Comparison of ENCODE assay signal across 8 cellular contexts in genomic region chr17:3558603-3559269, GRCh38. TPM values are rescaled to one million over a fixed set of nuclear protein-coding genes. Genes with fewer than 3 reads are reported as not detected.
DNase-seq lines count a peak whose midpoint lies in the region; ATAC-seq, FAIRE-seq and TF ChIP-seq lines count a peak whose summit lies in the region.

No MANE protein-coding gene starts in this region.

- peak; percentile 83 for DNase-seq in GM12892 (ENCODE audit: insufficient read length)
- peak; percentile 97 for DNase-seq in MM.1S
- DNase-seq in activated T-cell treated with anti-CD3 and anti-CD28 coated beads for 48 hours (ENCODE audit: low read depth): peak; percentile 44
- DNase-seq in kidney glomerular epithelial cell (lab: John Stamatoyannopoulos, UW): peak; percentile 6
- DNase-seq in stomach: peak; percentile 48
- no peak for DNase-seq in HEK293T (ENCODE audit: extremely low spot score)
- no peak for DNase-seq in NCI-H128 (lab: John Stamatoyannopoulos, UW; ENCODE audit: unreplicated experiment)

- H4K20me1 ChIP-seq in MM.1S (ENCODE audit: insufficient read depth, low read length): no peaks in the 10 kb centered on the region

- peak overlapping the region; percentile 99 for H3K27ac ChIP-seq in MM.1S (ENCODE audit: low read length)
- H3K27ac ChIP-seq in stomach: peak overlapping the region in 3 of 5 donors; percentile 3 to 47 (median 46)

- H3K9ac ChIP-seq in MM.1S (ENCODE audit: low read length): peak overlapping the region; percentile 87

- no peaks in the 10 kb centered on the region for H3K9me2 ChIP-seq in MM.1S (replicated peaks; ENCODE audit: insufficient read depth, low read length)

- H2AFZ ChIP-seq in MM.1S (ENCODE audit: low read length): peak overlapping the region; percentile 35; the same call in 1 of the 2 replicates

- H3K79me2 ChIP-seq in MM.1S (ENCODE audit: low read length): peaks cover 37% of the 10 kb centered on the region

- TF ChIP-seq POLR2A in GM12892 (IDR thresholded peaks at IDR 0.05; ENCODE audit: low read depth, low read length) (peak; percentile 74), stomach (IDR thresholded peaks at IDR 0.05) (no peak)

- FAIRE-seq in GM12892 (lab: Jason Lieb, UNC): peak; percentile 100

- intact Hi-C loops in stomach (cut with DNase I; ENCODE audit: low total_unique reads): no loop called here

- peaks cover 25% of the 10 kb centered on the region for H3K4me1 ChIP-seq in MM.1S (ENCODE audit: low read length)
- peaks cover 8 to 19% (median 15%) of the 10 kb centered on the region in 4 donors for H3K4me1 ChIP-seq in stomach

- ATAC-seq in GM21619 (IDR thresholded peaks at IDR 0.05; ENCODE audit: unreplicated experiment): peak; percentile 71

- H3F3A ChIP-seq in MM.1S (ENCODE audit: insufficient read depth, low read length): peaks cover 16% of the 10 kb centered on the region

- WGBS in stomach, 5 donors: 39 to 68% (median 49%) methylated on average over 5 to 25 of the region's 25 CpGs

- no peak for TF ChIP-seq CTCF in MM.1S (IDR thresholded peaks at IDR 0.05; ENCODE audit: low read length)
- TF ChIP-seq CTCF in stomach (IDR thresholded peaks at IDR 0.05): no peak

- peak overlapping the region; percentile 94 for H3K4me2 ChIP-seq in MM.1S (ENCODE audit: low read depth, low read length)

- H3K4me3 ChIP-seq in MM.1S (ENCODE audit: low read length) (peak overlapping the region; percentile 54), stomach (no peak overlapping the region)

- H3K9me3 ChIP-seq in MM.1S (replicated peaks; ENCODE audit: insufficient read depth, low read length) (no peaks in the 10 kb centered on the region), stomach (no peaks in the 10 kb centered on the region)

- POLR2A ChIA-PET in HEK293T (lab: Yijun Ruan, JAX): no interaction called here

- H3K27me3 ChIP-seq in MM.1S (replicated peaks; ENCODE audit: insufficient read depth, low read length): no peaks in the 10 kb centered on the region
- peaks cover 0 to 48% (median 0%) of the 10 kb centered on the region in 3 donors for H3K27me3 ChIP-seq in stomach

- CTCF ChIA-PET in HEK293T (lab: Yijun Ruan, JAX): no interaction called here

- peaks cover 6% of the 10 kb centered on the region; the same call in 1 of the 2 replicates for H3K36me3 ChIP-seq in MM.1S (replicated peaks; ENCODE audit: insufficient read depth, low read length)
- H3K36me3 ChIP-seq in stomach: no peaks in the 10 kb centered on the region

- no peak for TF ChIP-seq EP300 in stomach (IDR thresholded peaks at IDR 0.05)

TF ChIP-seq in HEK293T, 16 proteins besides CTCF, POLR2A, EP300 and RAD21:
- TF ChIP-seq TARDBP (IDR thresholded peaks at IDR 0.05): no peak
- no peak for TF ChIP-seq ARNT (IDR thresholded peaks at IDR 0.05)
- TF ChIP-seq ZNF384 (IDR thresholded peaks at IDR 0.05): no peak
- no peak for TF ChIP-seq NFRKB (IDR thresholded peaks at IDR 0.05)
- TF ChIP-seq HDGF (IDR thresholded peaks at IDR 0.05; ENCODE audit: borderline replicate concordance): no peak
- TF ChIP-seq, protein P1, sequence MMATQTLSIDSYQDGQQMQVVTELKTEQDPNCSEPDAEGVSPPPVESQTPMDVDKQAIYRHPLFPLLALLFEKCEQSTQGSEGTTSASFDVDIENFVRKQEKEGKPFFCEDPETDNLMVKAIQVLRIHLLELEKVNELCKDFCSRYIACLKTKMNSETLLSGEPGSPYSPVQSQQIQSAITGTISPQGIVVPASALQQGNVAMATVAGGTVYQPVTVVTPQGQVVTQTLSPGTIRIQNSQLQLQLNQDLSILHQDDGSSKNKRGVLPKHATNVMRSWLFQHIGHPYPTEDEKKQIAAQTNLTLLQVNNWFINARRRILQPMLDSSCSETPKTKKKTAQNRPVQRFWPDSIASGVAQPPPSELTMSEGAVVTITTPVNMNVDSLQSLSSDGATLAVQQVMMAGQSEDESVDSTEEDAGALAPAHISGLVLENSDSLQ (IDR thresholded peaks at IDR 0.05): no peak
- no peak for TF ChIP-seq BHLHE40 (IDR thresholded peaks at IDR 0.05; ENCODE audit: borderline replicate concordance)
- TF ChIP-seq ELF4 (IDR thresholded peaks at IDR 0.05): no peak
- no peak for TF ChIP-seq SP1 (IDR thresholded peaks at IDR 0.05)

RNA-seq across cellular contexts. Expression of gene TRPV3, which starts 1.1 kb away (rescaled TPM):
- polyA plus RNA-seq in GM12892 (2012; ENCODE audit: missing spikeins): 4.3 TPM
- 1 to 10 TPM in 3 of 5 donors, under 1 TPM in 2; under 0.01 to 6.7 (median 1.2) TPM for total RNA-seq in stomach
- under 1 TPM in 2 of 3 donors, not detected in 1; 0.25 to 0.33 TPM for polyA plus RNA-seq in stomach

RNA-seq across cellular contexts. Expression of gene TRPV1, which starts 50.5 kb away (rescaled TPM):
- polyA plus RNA-seq in GM12892 (2012; ENCODE audit: missing spikeins): 3.7 TPM
- 10 to 100 TPM in 4 of 5 donors, 1 to 10 TPM in 1; 3.9 to 71.8 (median 19.4) TPM for total RNA-seq in stomach
- polyA plus RNA-seq in stomach: 1 to 10 TPM in 2 of 3 donors, under 1 TPM in 1; 0.92 to 4.2 (median 3.1) TPM

Comparison
In these comparisons a context has a peak if more than half of its experiments do, and no peak if none do; other contexts are left out.
1. DNase-seq: peak in GM12892 (single experiment), MM.1S (single experiment), activated T-cell treated with anti-CD3 and anti-CD28 coated beads for 48 hours (single experiment), kidney glomerular epithelial cell (single experiment) and stomach (single experiment); none in HEK293T (single experiment) and NCI-H128 (single experiment).